ENCODE assay signal across 8 cellular contexts in genomic region chr2:73111300-73112025, GRCh38. TPM values are rescaled to one million over a fixed set of nuclear protein-coding genes. Genes with fewer than 3 reads are reported as not detected.
DNase-seq lines count a peak whose midpoint lies in the region; ATAC-seq and TF ChIP-seq lines count a peak whose summit lies in the region.

No MANE protein-coding gene starts in this region.

- DNase-seq in Daoy (ENCODE audit: low read depth) (peak; percentile 72), NB4 (ENCODE audit: low read depth) (peak; percentile 28), adrenal gland (peak; percentile 27 to 71 (median 50)), gastrocnemius medialis (peak; percentile 22 to 23), NCI-H2107 treated with DMSO at 0.1 percent for 48 hours (lab: John Stamatoyannopoulos, UW; ENCODE audit: unreplicated experiment) (no peak)
- no peak for DNase-seq in NK-92 treated with Interleukin-12 subunit alpha and Interleukin-12 subunit beta, amount 100 ng/mL, for 24 hours (lab: John Stamatoyannopoulos, UW)

- no peaks in the 10 kb centered on the region for H3K9me3 ChIP-seq in adrenal gland (replicated peaks in 1 of 3)
- no peaks in the 10 kb centered on the region for H3K9me3 ChIP-seq in gastrocnemius medialis

- in situ Hi-C loops in gastrocnemius medialis (cut with MboI; ENCODE audit: low sequenced_read_pairs in 4 of 4) = no loop called here

- TF ChIP-seq POLR2A in NB4 (IDR thresholded peaks at IDR 0.05; ENCODE audit: extremely low read depth, insufficient read length) = no peak
- TF ChIP-seq POLR2A in adrenal gland (IDR thresholded peaks at IDR 0.05) = peak in 1 of 2 donors; percentile 18
- TF ChIP-seq POLR2A in gastrocnemius medialis (IDR thresholded peaks at IDR 0.05) = peak; percentile 27 to 32

- TF ChIP-seq CTCF in NB4 (IDR thresholded peaks at IDR 0.05; ENCODE audit: low read depth, low read length) (no peak), adrenal gland (IDR thresholded peaks at IDR 0.05) (no peak), gastrocnemius medialis (IDR thresholded peaks at IDR 0.05 in 4 of 5, conservative IDR thresholded peaks at IDR 0.05 in 1 of 5) (no peak)

- 7 to 22% (median 11%) methylated on average over 10 to 14 of the region's 14 CpGs for WGBS in adrenal gland, 4 donors

- ATAC-seq in gastrocnemius medialis (peak; percentile 14 to 39), HG03159 (IDR thresholded peaks at IDR 0.05; ENCODE audit: unreplicated experiment) (no peak)

- H3K4me1 ChIP-seq in adrenal gland (replicated peaks in 1 of 2) (peaks cover 24 to 36% of the 10 kb centered on the region in 2 donors), gastrocnemius medialis (peaks cover 43 to 47% of the 10 kb centered on the region in 2 donors)

- H3K27ac ChIP-seq in adrenal gland = peak overlapping the region in 4 of 5 donors; percentile 23 to 93 (median 85)
- peak overlapping the region; percentile 81 to 96 (median 87) for H3K27ac ChIP-seq in gastrocnemius medialis

- H3K4me3 ChIP-seq in NB4 (ENCODE audit: low read depth, low read length) (no peak overlapping the region), adrenal gland (peak overlapping the region; percentile 11 to 66 (median 53)), iPS-11a (ENCODE audit: low read depth, low read length) (peak overlapping the region; percentile 60), gastrocnemius medialis (peak overlapping the region; percentile 77 to 97 (median 85))

- H3K27me3 ChIP-seq in adrenal gland (no peaks in the 10 kb centered on the region), gastrocnemius medialis (no peaks in the 10 kb centered on the region)

- intact Hi-C loops in adrenal gland (cut with DNase I) = no loop called here
- intact Hi-C loops in gastrocnemius medialis (cut with DNase I; ENCODE audit: low total_unique reads) = loop anchor here (1.0 to 10.0 kb wide), 5 partner anchors 40 to 1169 kb away; partner anchors contain the start of genes ALMS1, CCT7, PRADC1 and SFXN5

- H3K36me3 ChIP-seq in adrenal gland (replicated peaks in 1 of 2) (no peaks in the 10 kb centered on the region), gastrocnemius medialis (no peaks in the 10 kb centered on the region)

RNA-seq across cellular contexts. Expression of gene RAB11FIP5, which starts 1.3 kb away (rescaled TPM):
- total RNA-seq in Daoy (2014; rRNA removed; shearing (Covaris generic)) = 18.0 and 20.6 TPM in 2 replicates
- total RNA-seq in adrenal gland = 10 to 100 TPM; 21.1 to 38.0 (median 24.3) TPM
- 10 to 100 TPM in 1 of 3 donors, 1 to 10 TPM in 2; 8.9 to 46.7 (median 9.6) TPM for polyA plus RNA-seq in adrenal gland
- 10 to 100 TPM; 27.1 to 35.3 (median 33.7) TPM for total RNA-seq in gastrocnemius medialis

RNA-seq across cellular contexts. Expression of gene SFXN5, which starts 40.0 kb away (rescaled TPM):
- 10.2 and 11.0 TPM in 2 replicates for total RNA-seq in Daoy (2014; rRNA removed; shearing (Covaris generic))
- total RNA-seq in adrenal gland (10 to 100 TPM; 17.6 to 56.5 (median 36.5) TPM), gastrocnemius medialis (10 to 100 TPM in 1 of 4 donors, 1 to 10 TPM in 3; 6.8 to 22.7 (median 9.1) TPM)
- polyA plus RNA-seq in adrenal gland = 10 to 100 TPM; 12.2 to 34.2 (median 22.6) TPM

Comparison
In these comparisons a context has a peak if more than half of its experiments do, and no peak if none do; other contexts are left out.
1. DNase-seq: peak in Daoy (single experiment), NB4 (single experiment), adrenal gland (7 of 7) and gastrocnemius medialis (2 of 2); none in NK-92 treated with Interleukin-12 subunit alpha and Interleukin-12 subunit beta, amount 100 ng/mL, for 24 hours (single experiment) and NCI-H2107 treated with DMSO at 0.1 percent for 48 hours (single experiment).